Comparison of ENCODE assay signal across 8 cellular contexts in the genomic region with DNA sequence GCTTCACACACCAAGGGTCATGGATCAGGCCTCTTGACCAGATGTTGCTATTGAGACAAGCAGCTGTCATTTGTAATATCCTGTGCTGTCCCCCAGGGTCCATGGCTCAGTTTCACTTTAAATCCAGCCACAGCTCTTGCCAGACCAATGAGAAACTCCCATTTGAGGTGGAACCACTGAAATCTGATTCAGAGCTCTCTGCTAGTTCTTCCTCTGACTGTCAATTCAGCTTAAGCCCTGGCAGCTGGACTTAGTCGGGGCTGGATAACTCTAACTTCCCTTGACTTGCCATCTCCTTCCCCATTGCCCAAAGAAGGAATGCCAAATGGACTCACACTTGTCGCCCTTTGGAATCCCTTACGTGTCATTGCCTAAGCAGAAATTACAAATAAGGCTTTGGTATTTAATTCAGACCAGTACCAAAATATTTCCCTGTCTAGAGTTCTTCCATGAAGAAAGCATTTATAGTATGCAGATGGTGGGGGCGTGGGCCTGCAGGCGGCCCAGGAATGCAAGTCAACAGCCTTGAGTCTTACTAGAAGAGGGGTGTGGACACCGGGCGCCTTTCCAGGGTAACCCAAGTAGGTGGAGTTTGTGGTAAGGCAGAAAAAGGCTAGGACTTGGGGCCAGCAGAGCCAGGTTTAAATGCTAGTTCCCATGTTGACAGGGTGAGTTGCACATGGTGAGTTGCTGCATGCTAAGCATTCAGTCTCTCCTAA.
DNase-seq lines count a peak whose midpoint lies in the region; ATAC-seq and TF ChIP-seq lines count a peak whose summit lies in the region.

No MANE protein-coding gene starts in this region.

- H2AK5ac ChIP-seq in neuronal stem cell (ENCODE audit: low read depth, low read length) = no peak overlapping the region

- H3K4me2 ChIP-seq in neuronal stem cell (ENCODE audit: insufficient read depth, low read length, poor library complexity, severe bottlenecking) = no peak overlapping the region

- no peak overlapping the region for H3K18ac ChIP-seq in neuronal stem cell (ENCODE audit: low read length)

- no peak overlapping the region for H4K8ac ChIP-seq in neuronal stem cell (ENCODE audit: low read depth, low read length)

- no peak overlapping the region for H2BK12ac ChIP-seq in neuronal stem cell (ENCODE audit: low read length)

- peak overlapping the region; percentile 52 for H2AFZ ChIP-seq in neuronal stem cell (ENCODE audit: low read length)

- no peak overlapping the region for H3K4ac ChIP-seq in neuronal stem cell (ENCODE audit: low read length)

- H3K27ac ChIP-seq in neuronal stem cell (replicated peaks; ENCODE audit: low read length) = no peak overlapping the region

- H2BK15ac ChIP-seq in neuronal stem cell (ENCODE audit: low read length) = no peak overlapping the region

- in situ Hi-C loops in GM13977 (cut with MboI; ENCODE audit: low pct_unique_long_range_greater_than_20kb, low sequenced_read_pairs, unreplicated experiment) = no loop called here

- H4K91ac ChIP-seq in neuronal stem cell (ENCODE audit: low read depth, low read length, poor library complexity) = peak overlapping the region; percentile 73

- no peak overlapping the region for H3K14ac ChIP-seq in neuronal stem cell (ENCODE audit: low read length)

- no peak overlapping the region for H2BK5ac ChIP-seq in neuronal stem cell (ENCODE audit: low read length)

- WGBS in neuronal stem cell (ENCODE audit: extremely low coverage in 2 of 2, insufficient read length in 2 of 2, insufficient replicate concordance in 1 of 2), 2 donors = no CpG with 5 or more reads among the region's 7 CpGs

- DNase-seq in GM13977 (ENCODE audit: low spot score) (peak; percentile 21), NCI-H460 (ENCODE audit: extremely low read depth, low read depth) (peak; percentile 33), epidermal melanocyte (ENCODE audit: insufficient read length, low spot score) (peak; percentile 48), neuronal stem cell (ENCODE audit: low spot score) (no peak), NCI-H2029 treated with DMSO at 0.1 percent for 48 hours (lab: John Stamatoyannopoulos, UW) (no peak), cortex of kidney (lab: John Stamatoyannopoulos, UW) (no peak)
- DNase-seq in activated naive CD4-positive, alpha-beta T cell (lab: John Stamatoyannopoulos, UW) = no peak

- H3K36me3 ChIP-seq in neuronal stem cell (replicated peaks in 1 of 2; ENCODE audit: control insufficient read depth in 2 of 2, insufficient read depth in 2 of 2, low read length in 2 of 2) = no peaks in the 10 kb centered on the region

- H3K9ac ChIP-seq in neuronal stem cell (ENCODE audit: low read depth, low read length, poor library complexity) = no peak overlapping the region

- no peaks in the 10 kb centered on the region for H3K79me1 ChIP-seq in neuronal stem cell (ENCODE audit: low read depth, low read length)

- H3K4me1 ChIP-seq in neuronal stem cell (ENCODE audit: control insufficient read depth in 2 of 2, insufficient read depth in 1 of 2, low read depth in 1 of 2, low read length in 2 of 2) = peaks cover 7 to 9% of the 10 kb centered on the region in 2 donors

- H2BK120ac ChIP-seq in neuronal stem cell (ENCODE audit: low read depth, low read length) = no peak overlapping the region

- ATAC-seq in HG02623 (IDR thresholded peaks at IDR 0.05; ENCODE audit: unreplicated experiment) = peak; percentile 55

- H3K23ac ChIP-seq in neuronal stem cell (ENCODE audit: low read depth, low read length, poor library complexity) = no peak overlapping the region

- H3K4me3 ChIP-seq in neuronal stem cell (ENCODE audit: low read length in 2 of 2) = no peak overlapping the region

- H3K27me3 ChIP-seq in neuronal stem cell (ENCODE audit: control insufficient read depth in 3 of 3, insufficient read depth in 3 of 3, low read depth in 1 of 3, low read length in 3 of 3) = no peaks in the 10 kb centered on the region

- H3K9me3 ChIP-seq in neuronal stem cell (replicated peaks in 1 of 2; ENCODE audit: control insufficient read depth in 2 of 2, insufficient read depth in 1 of 2, low read depth in 1 of 2, low read length in 2 of 2) = no peaks in the 10 kb centered on the region

- TF ChIP-seq CTCF in GM13977 (IDR thresholded peaks at IDR 0.05; ENCODE audit: extremely low read depth, insufficient read depth, missing control alignments) = no peak

Comparison
In these comparisons a context has a peak if more than half of its experiments do, and no peak if none do; other contexts are left out.
1. DNase-seq: peak in GM13977 (single experiment), NCI-H460 (single experiment) and epidermal melanocyte (single experiment); none in neuronal stem cell (single experiment), NCI-H2029 treated with DMSO at 0.1 percent for 48 hours (single experiment), activated naive CD4-positive, alpha-beta T cell (0 of 4) and cortex of kidney (single experiment).